ENCODE assay signal across 1 cellular context in genomic region chr4:183099537-183100297, GRCh38.
TF ChIP-seq lines count a peak whose summit lies in the region.

No MANE protein-coding gene starts in this region.

TF ChIP-seq in K562, 482 proteins besides CTCF, POLR2A, EP300 and RAD21 (continued from another document and continues in another):
- TF ChIP-seq MGA (IDR thresholded peaks at IDR 0.05) (peak; percentile 64; the same call in 1 of the 2 replicates), GABPB1 (CRISPR knock-in tag; IDR thresholded peaks at IDR 0.05) (peak; percentile 55), NR0B1 (IDR thresholded peaks at IDR 0.05; ENCODE audit: partially characterized antibody) (no peak), E2F6 (IDR thresholded peaks at IDR 0.05; ENCODE audit: borderline replicate concordance in 1 of 2, extremely low read depth in 1 of 2, insufficient read depth in 1 of 2, insufficient read length in 1 of 2, low read depth in 1 of 2, low read length in 1 of 2, poor library complexity in 1 of 2, severe bottlenecking in 1 of 2) (peak; percentile 1 to 70), ZNF511 (CRISPR knock-in tag; IDR thresholded peaks at IDR 0.05) (0 out of 2 replicates have a peak, but pooled peaks have one; percentile 70), RBBP5 (IDR thresholded peaks at IDR 0.05; ENCODE audit: borderline replicate concordance, insufficient read depth, low read length, poor library complexity, severe bottlenecking) (peak; percentile 64), ARID4B (CRISPR knock-in tag; IDR thresholded peaks at IDR 0.05) (peak; percentile 50; the same call in 1 of the 2 replicates), SMARCC2 (IDR thresholded peaks at IDR 0.05; ENCODE audit: low read depth) (no peak), MAX (CRISPR knock-in tag; IDR thresholded peaks at IDR 0.05) (peak; percentile 77), MYC (IDR thresholded peaks at IDR 0.05; ENCODE audit: low read depth, low read length) (peak; percentile 4; the same call in 1 of the 2 replicates), MYC (CRISPR knock-in tag; IDR thresholded peaks at IDR 0.05; ENCODE audit: borderline replicate concordance, low read depth) (no peak), NR1H2 (CRISPR knock-in tag; IDR thresholded peaks at IDR 0.05) (no peak), FIP1L1 (IDR thresholded peaks at IDR 0.05; ENCODE audit: low read depth, low read length, poor library complexity, severe bottlenecking) (peak; percentile 38), GTF3C2 (IDR thresholded peaks at IDR 0.05; ENCODE audit: borderline replicate concordance, extremely low read depth, insufficient read length) (no peak), TEAD1 (CRISPR knock-in tag; IDR thresholded peaks at IDR 0.05) (peak in 1 of 2 experiments; percentile 54; a peak in 1 of 4 replicates), ZNF41 (CRISPR knock-in tag; conservative IDR thresholded peaks at IDR 0.05) (no peak), TGIF2 (CRISPR knock-in tag; IDR thresholded peaks at IDR 0.05) (0 out of 2 replicates have a peak, but pooled peaks have one; percentile 49), CCNT2 (IDR thresholded peaks at IDR 0.05; ENCODE audit: borderline replicate concordance, extremely low read depth, insufficient read length, low read depth, low read length) (peak; percentile 28), MNT (conservative IDR thresholded peaks at IDR 0.05) (0 out of 4 replicates have a peak, but pooled peaks of 1 of the 2 experiments have one; percentile 24), TFAP4 (CRISPR knock-in tag; IDR thresholded peaks at IDR 0.05; ENCODE audit: borderline replicate concordance) (0 out of 2 replicates have a peak, but pooled peaks have one; percentile 38), JUN (IDR thresholded peaks at IDR 0.05; ENCODE audit: borderline replicate concordance, low read depth, low read length) (no peak), JUN (CRISPR knock-in tag; IDR thresholded peaks at IDR 0.05; ENCODE audit: borderline replicate concordance) (0 out of 2 replicates have a peak, but pooled peaks have one; percentile 44), USF1 (CRISPR knock-in tag; IDR thresholded peaks at IDR 0.05) (peak; percentile 70)
